9 cellular contexts compared by ENCODE assay signal in genomic region chr7:35003679-35004278, GRCh38. TPM values are rescaled to one million over a fixed set of nuclear protein-coding genes. Genes with fewer than 3 reads are reported as not detected.
DNase-seq lines count a peak whose midpoint lies in the region; ATAC-seq and TF ChIP-seq lines count a peak whose summit lies in the region.
"Had no signal": no experiment of that assay in that cellular context is flagged by ENCODE, and none has a peak within 500 bp of the region (broad histone marks: within the 10 kb centered on the region; RNA-seq: fewer than 3 reads in every experiment).

No MANE protein-coding gene starts in this region.

- no peak overlapping the region for H3K14ac ChIP-seq in neuronal stem cell (ENCODE audit: low read length)

- ATAC-seq in HG03139 (IDR thresholded peaks at IDR 0.05; ENCODE audit: unreplicated experiment) (peak; percentile 47), Panc1 (peak; percentile 95), sciatic nerve (peak; percentile 32), HG02798 (IDR thresholded peaks at IDR 0.05; ENCODE audit: poor library complexity, unreplicated experiment) (no peak)

- in situ Hi-C loops in Panc1 (cut with HindIII; ENCODE audit: low pct_unique_long_range_greater_than_20kb, low sequenced_read_pairs): no loop called here

- H4K8ac ChIP-seq in neuronal stem cell (ENCODE audit: low read depth, low read length): no peak overlapping the region

- no peak overlapping the region for H2BK15ac ChIP-seq in neuronal stem cell (ENCODE audit: low read length)

- H3K36me3 ChIP-seq in Panc1 (ENCODE audit: control insufficient read depth, insufficient read depth, low read length): no peaks in the 10 kb centered on the region; the same call in 1 of the 2 replicates
- H3K36me3 ChIP-seq in neuronal stem cell (replicated peaks in 1 of 2; ENCODE audit: control insufficient read depth in 2 of 2, insufficient read depth in 2 of 2, low read length in 2 of 2): no peaks in the 10 kb centered on the region
- H3K36me3 ChIP-seq: HAP-1 had no signal

- H2BK120ac ChIP-seq in neuronal stem cell (ENCODE audit: low read depth, low read length): no peak overlapping the region

- peak overlapping the region; percentile 88 for H3K27ac ChIP-seq in Panc1 (ENCODE audit: low read length)
- H3K27ac ChIP-seq in neuronal stem cell (replicated peaks; ENCODE audit: low read length): no peak overlapping the region

- H4K91ac ChIP-seq in neuronal stem cell (ENCODE audit: low read depth, low read length, poor library complexity): no peak overlapping the region

- H3K4me3 ChIP-seq in Panc1 (ENCODE audit: low read depth in 2 of 2, low read length in 2 of 2) (peak overlapping the region; percentile 4 to 38; a peak in 3 of 4 replicates), neuronal stem cell (ENCODE audit: low read length in 2 of 2) (no peak overlapping the region)
- H3K4me3 ChIP-seq: HAP-1 had no signal

- H3K4me1 ChIP-seq in Panc1 (ENCODE audit: control insufficient read depth, insufficient read depth, low read length) (peaks cover 28% of the 10 kb centered on the region), neuronal stem cell (ENCODE audit: control insufficient read depth in 2 of 2, insufficient read depth in 1 of 2, low read depth in 1 of 2, low read length in 2 of 2) (peaks cover 2 to 14% of the 10 kb centered on the region in 2 donors)
- H3K4me1 ChIP-seq: HAP-1 had no signal

- peak; percentile 49 for DNase-seq in D341Med (ENCODE audit: low spot score)
- peak; percentile 55 for DNase-seq in Panc1 (ENCODE audit: low read depth, low spot score)
- DNase-seq in fibroblast of the conjunctiva (ENCODE audit: low read depth): peak; percentile 58
- no peak for DNase-seq in sciatic nerve (ENCODE audit: low spot score)
- DNase-seq in neuronal stem cell (ENCODE audit: low spot score): no peak
- DNase-seq in stimulated activated CD4-positive, alpha-beta T cell treated with anti-CD3 and anti-CD28 coated beads, Interleukin-2, amount 100 ng/mL, for 48 hours: no peak

- H2AFZ ChIP-seq in neuronal stem cell (ENCODE audit: low read length): no peak overlapping the region

- H3K79me1 ChIP-seq in neuronal stem cell (ENCODE audit: low read depth, low read length): no peaks in the 10 kb centered on the region

- no peak overlapping the region for H2AK5ac ChIP-seq in neuronal stem cell (ENCODE audit: low read depth, low read length)

- no peak overlapping the region for H3K4ac ChIP-seq in neuronal stem cell (ENCODE audit: low read length)

- no peak overlapping the region for H3K23ac ChIP-seq in neuronal stem cell (ENCODE audit: low read depth, low read length, poor library complexity)

- H3K27me3 ChIP-seq in Panc1 (ENCODE audit: control insufficient read depth, insufficient read depth, low read length) (no peaks in the 10 kb centered on the region), neuronal stem cell (ENCODE audit: control insufficient read depth in 3 of 3, insufficient read depth in 3 of 3, low read depth in 1 of 3, low read length in 3 of 3) (no peaks in the 10 kb centered on the region)

- H3K18ac ChIP-seq in neuronal stem cell (ENCODE audit: low read length): no peak overlapping the region

- H3K9me3 ChIP-seq in Panc1 (ENCODE audit: control insufficient read depth, insufficient read depth, low read depth, low read length): no peaks in the 10 kb centered on the region
- H3K9me3 ChIP-seq in neuronal stem cell (replicated peaks in 1 of 2; ENCODE audit: control insufficient read depth in 2 of 2, insufficient read depth in 1 of 2, low read depth in 1 of 2, low read length in 2 of 2): peaks cover 0 to 5% of the 10 kb centered on the region in 2 donors
- H3K9me3 ChIP-seq: HAP-1 had no signal

- WGBS in neuronal stem cell (ENCODE audit: extremely low coverage in 2 of 2, insufficient read length in 2 of 2, insufficient replicate concordance in 1 of 2), 2 donors: no CpG with 5 or more reads among the region's 7 CpGs

- POLR2A ChIA-PET in Panc1 (lab: Charles Lee): interaction anchor here (0.6 kb wide), 1 partner anchor 446 kb away, joined by 3 read pairs; no protein-coding TSS in a partner anchor

- no peak overlapping the region for H2BK5ac ChIP-seq in neuronal stem cell (ENCODE audit: low read length)

- H2BK12ac ChIP-seq in neuronal stem cell (ENCODE audit: low read length): no peak overlapping the region

- TF ChIP-seq CTCF in Panc1 (IDR thresholded peaks at IDR 0.05): no peak

- CTCF ChIA-PET in Panc1 (lab: Charles Lee): no interaction called here

- intact Hi-C loops in Panc1 (cut with micrococcal nuclease; ENCODE audit: unreplicated experiment) (no loop called here), sciatic nerve (cut with DNase I) (no loop called here)

- no peak overlapping the region for H3K4me2 ChIP-seq in neuronal stem cell (ENCODE audit: insufficient read depth, low read length, poor library complexity, severe bottlenecking)

- no TSS peak for BruUV-seq in Panc1 (replicated peaks; lab: Mats Ljungman, UMichigan)

- no peak overlapping the region for H3K9ac ChIP-seq in neuronal stem cell (ENCODE audit: low read depth, low read length, poor library complexity)

RNA-seq across cellular contexts. Expression of gene DPY19L1, which starts 33.5 kb away (rescaled TPM):
- total RNA-seq in Panc1 (2021; ENCODE audit: unreplicated experiment) (103 TPM), sciatic nerve (29.9 TPM)
- 89.0 TPM for polyA plus RNA-seq in Panc1 (2012; ENCODE audit: insufficient read length)
- polyA plus RNA-seq in neuronal stem cell (2013, experiment 1 of 2): 19.7 TPM
- 19.8 TPM for polyA plus RNA-seq in neuronal stem cell (2013, experiment 2 of 2)

Comparison
In these comparisons a context has a peak if more than half of its experiments do, and no peak if none do; other contexts are left out.
1. DNase-seq: peak in D341Med (single experiment), Panc1 (single experiment) and fibroblast of the conjunctiva (single experiment); none in sciatic nerve (single experiment), neuronal stem cell (single experiment) and stimulated activated CD4-positive, alpha-beta T cell treated with anti-CD3 and anti-CD28 coated beads, Interleukin-2, amount 100 ng/mL, for 48 hours (0 of 2).
2. H3K4me3 ChIP-seq: peak in Panc1 (2 of 2); none in neuronal stem cell (0 of 2).